1 cellular context compared by ENCODE assay signal in genomic region chr2:29100564-29100963, GRCh38.
TF ChIP-seq lines count a peak whose summit lies in the region.

No MANE protein-coding gene starts in this region.

TF ChIP-seq in GM23338, 12 proteins besides CTCF, POLR2A, EP300 and RAD21 (continued from another document):
- TF ChIP-seq REST (IDR thresholded peaks at IDR 0.05; ENCODE audit: unreplicated experiment) = no peak
- no peak for TF ChIP-seq CREB1 (CRISPR knock-in tag; IDR thresholded peaks at IDR 0.05; ENCODE audit: low read depth)
- no peak for TF ChIP-seq JUNB (IDR thresholded peaks at IDR 0.05; ENCODE audit: unreplicated experiment)
- TF ChIP-seq ZNF331 (CRISPR knock-in tag; IDR thresholded peaks at IDR 0.05; ENCODE audit: low read depth) = no peak
